Comparison of ENCODE assay signal across 13 cellular contexts in the genomic region with DNA sequence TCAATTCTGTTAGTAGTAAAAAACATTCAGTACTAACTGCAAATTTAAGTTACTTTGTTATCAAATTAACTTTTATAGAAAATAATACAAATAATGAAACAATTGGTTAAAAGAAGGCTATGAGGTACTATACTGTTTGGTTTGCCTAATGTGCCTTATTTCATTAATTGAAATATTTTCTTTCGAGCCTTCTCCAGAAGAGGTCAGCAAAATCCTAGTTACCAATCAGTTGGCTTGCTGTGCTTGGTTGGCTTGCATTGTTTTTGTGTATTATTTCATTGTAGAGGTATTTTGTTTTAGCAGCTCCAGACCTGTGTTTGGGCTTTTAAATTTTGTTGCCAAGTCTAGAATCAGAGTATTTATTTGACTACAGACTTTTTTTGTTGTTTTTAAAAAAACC.
DNase-seq lines count a peak whose midpoint lies in the region; ATAC-seq and TF ChIP-seq lines count a peak whose summit lies in the region.
"Had no signal": no experiment of that assay in that cellular context is flagged by ENCODE, and none has a peak within 500 bp of the region (broad histone marks: within the 10 kb centered on the region; RNA-seq: fewer than 3 reads in every experiment).

No MANE protein-coding gene starts in this region.

- TF ChIP-seq RAD21 in Ishikawa (IDR thresholded peaks at IDR 0.05; ENCODE audit: low read depth) = peak; percentile 55

- TF ChIP-seq POLR2A in vagina (IDR thresholded peaks at IDR 0.05) = no peak

- H3K4me1 ChIP-seq in lung (ENCODE audit: control insufficient read depth in 2 of 2, insufficient read depth in 2 of 2, low read length in 2 of 2) = peaks cover 3% of the 10 kb centered on the region in 2 donors
- H3K4me1 ChIP-seq in vagina = peaks cover 34% of the 10 kb centered on the region

- H3K36me3 ChIP-seq in lung (ENCODE audit: control insufficient read depth in 2 of 2, insufficient read depth in 2 of 2, low read length in 2 of 2) (peaks cover 3 to 5% of the 10 kb centered on the region in 2 donors), vagina (peaks cover 0 to 7% of the 10 kb centered on the region in 2 donors)

- H3K27ac ChIP-seq in lung (ENCODE audit: low read depth in 1 of 2, low read length in 1 of 2) (no peak overlapping the region), vagina (no peak overlapping the region)
- H3K27ac ChIP-seq: RWPE1, upper lobe of left lung had no signal

- ATAC-seq in lung (ENCODE audit: insufficient read depth, low FRiP score) (no peak), GM21423 (IDR thresholded peaks at IDR 0.05; ENCODE audit: unreplicated experiment) (no peak)

- DNase-seq in AG08396 (ENCODE audit: low spot score) (peak; percentile 28), dermis microvascular lymphatic vessel endothelial cell (ENCODE audit: low read depth in 2 of 2) (peak; percentile 55 to 65), lung (ENCODE audit: low spot score) (no peak), KG1 (lab: John Stamatoyannopoulos, UW) (no peak), vagina (ENCODE audit: extremely low spot score in 2 of 2) (no peak)
- no peak for DNase-seq in activated CD4-positive, alpha-beta T cell treated with anti-CD3 and anti-CD28 coated beads, Interleukin-2, amount 50 U/mL, for 1 hour
- DNase-seq: activated CD4-positive, alpha-beta T cell treated with anti-CD3 and anti-CD28 coated beads, Interleukin-2, amount 10 ng/mL, durations not matched to agents 24 days and 14 days; DND-41; naive B cell; upper lobe of left lung had no signal

- intact Hi-C loops in vagina (cut with DNase I) = no loop called here

- 58 to 81% methylated on average over 1 of the region's 1 CpG for whole genome bisulfite sequencing in lung, 2 donors

- TF ChIP-seq EP300 in Ishikawa (IDR thresholded peaks at IDR 0.05; ENCODE audit: borderline replicate concordance) = no peak

- H3K9me3 ChIP-seq in lung (ENCODE audit: control insufficient read depth in 2 of 2, insufficient read depth in 1 of 2, low read length in 1 of 2) (no peaks in the 10 kb centered on the region), vagina (no peaks in the 10 kb centered on the region)
- H3K9me3 ChIP-seq: upper lobe of left lung had no signal

- H3K4me3 ChIP-seq in lung (no peak overlapping the region), vagina (no peak overlapping the region)
- H3K4me3 ChIP-seq: upper lobe of left lung had no signal

- H3K27me3 ChIP-seq in lung (ENCODE audit: control insufficient read depth, insufficient read depth) (no peaks in the 10 kb centered on the region), vagina (no peaks in the 10 kb centered on the region)
- H3K27me3 ChIP-seq: upper lobe of left lung had no signal

- TF ChIP-seq CTCF in lung (IDR thresholded peaks at IDR 0.05; ENCODE audit: control extremely low read depth, extremely low read depth) (peak; percentile 17), vagina (IDR thresholded peaks at IDR 0.05) (peak in 1 of 3 experiments; percentile 30)

TF ChIP-seq in Ishikawa, 13 proteins besides CTCF, POLR2A, EP300 and RAD21:
- TF ChIP-seq, protein P1, sequence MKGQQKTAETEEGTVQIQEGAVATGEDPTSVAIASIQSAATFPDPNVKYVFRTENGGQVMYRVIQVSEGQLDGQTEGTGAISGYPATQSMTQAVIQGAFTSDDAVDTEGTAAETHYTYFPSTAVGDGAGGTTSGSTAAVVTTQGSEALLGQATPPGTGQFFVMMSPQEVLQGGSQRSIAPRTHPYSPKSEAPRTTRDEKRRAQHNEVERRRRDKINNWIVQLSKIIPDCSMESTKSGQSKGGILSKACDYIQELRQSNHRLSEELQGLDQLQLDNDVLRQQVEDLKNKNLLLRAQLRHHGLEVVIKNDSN (IDR thresholded peaks at IDR 0.05) = no peak
- TF ChIP-seq, protein P2, sequence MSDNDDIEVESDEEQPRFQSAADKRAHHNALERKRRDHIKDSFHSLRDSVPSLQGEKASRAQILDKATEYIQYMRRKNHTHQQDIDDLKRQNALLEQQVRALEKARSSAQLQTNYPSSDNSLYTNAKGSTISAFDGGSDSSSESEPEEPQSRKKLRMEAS (IDR thresholded peaks at IDR 0.05) = no peak

Comparison
In these comparisons a context has a peak if more than half of its experiments do, and no peak if none do; other contexts are left out.
1. DNase-seq: peak in AG08396 (single experiment) and dermis microvascular lymphatic vessel endothelial cell (2 of 2); none in lung (single experiment), KG1 (single experiment), activated CD4-positive, alpha-beta T cell treated with anti-CD3 and anti-CD28 coated beads, Interleukin-2, amount 50 U/mL, for 1 hour (single experiment) and vagina (0 of 2).